1 cellular context compared by ENCODE assay signal in genomic region chr2:208556954-208557601, GRCh38.
TF ChIP-seq lines count a peak whose summit lies in the region.

No MANE protein-coding gene starts in this region.

TF ChIP-seq in K562, 482 proteins besides CTCF, POLR2A, EP300 and RAD21 (continued from another document and continues in another):
- TF ChIP-seq ARID3B (CRISPR knock-in tag; IDR thresholded peaks at IDR 0.05; ENCODE audit: borderline replicate concordance): no peak
- no peak for TF ChIP-seq ZNF232 (CRISPR knock-in tag; IDR thresholded peaks at IDR 0.05)
- TF ChIP-seq KLF1 (tag; IDR thresholded peaks at IDR 0.05): no peak
- TF ChIP-seq MAFK (IDR thresholded peaks at IDR 0.05; ENCODE audit: low read length): no peak
- TF ChIP-seq TARDBP (IDR thresholded peaks at IDR 0.05): no peak
- no peak for TF ChIP-seq NFYB (IDR thresholded peaks at IDR 0.05; ENCODE audit: extremely low read depth, insufficient read length)
- TF ChIP-seq THAP7 (CRISPR knock-in tag; IDR thresholded peaks at IDR 0.05): no peak
- TF ChIP-seq BRCA1 (IDR thresholded peaks at IDR 0.05): no peak
- no peak for TF ChIP-seq BRCA1 (CRISPR knock-in tag; IDR thresholded peaks at IDR 0.05)
- no peak for TF ChIP-seq ZNF277 (CRISPR knock-in tag; IDR thresholded peaks at IDR 0.05; ENCODE audit: borderline replicate concordance)
- no peak for TF ChIP-seq ETV5 (CRISPR knock-in tag; IDR thresholded peaks at IDR 0.05; ENCODE audit: low read depth)
- TF ChIP-seq SAP30 (IDR thresholded peaks at IDR 0.05; ENCODE audit: borderline replicate concordance, insufficient read depth, low read depth, low read length, poor library complexity, severe bottlenecking): no peak
- TF ChIP-seq FOXM1 (IDR thresholded peaks at IDR 0.05; ENCODE audit: low read depth): 0 out of 2 replicates have a peak, but pooled peaks have one; percentile 31
- no peak for TF ChIP-seq FOXM1 (CRISPR knock-in tag; IDR thresholded peaks at IDR 0.05; ENCODE audit: low read depth)
- no peak for TF ChIP-seq PHF20 (IDR thresholded peaks at IDR 0.05; ENCODE audit: partially characterized antibody)
- no peak for TF ChIP-seq NFE2L1 (tag; IDR thresholded peaks at IDR 0.05; ENCODE audit: borderline replicate concordance, low read depth)
- TF ChIP-seq CXXC5 (CRISPR knock-in tag; IDR thresholded peaks at IDR 0.05): no peak
- no peak for TF ChIP-seq ZNF384 (IDR thresholded peaks at IDR 0.05; ENCODE audit: low read depth, low read length)
- TF ChIP-seq TAF15 (IDR thresholded peaks at IDR 0.05; ENCODE audit: low read depth, low read length): no peak
- TF ChIP-seq CHD4 (IDR thresholded peaks at IDR 0.05; ENCODE audit: insufficient read depth, insufficient replicate concordance, low read depth, low read length, poor library complexity, severe bottlenecking): no peak
- no peak for TF ChIP-seq CHD2 (IDR thresholded peaks at IDR 0.05; ENCODE audit: low read depth, low read length)
- TF ChIP-seq DNMT1 (IDR thresholded peaks at IDR 0.05): no peak
- TF ChIP-seq CHD1 (IDR thresholded peaks at IDR 0.05; ENCODE audit: low read length): no peak
- TF ChIP-seq ZBED1 (IDR thresholded peaks at IDR 0.05): no peak
- TF ChIP-seq ZBTB33 (CRISPR knock-in tag; IDR thresholded peaks at IDR 0.05): no peak
- TF ChIP-seq MNT (conservative IDR thresholded peaks at IDR 0.05): no peak
- TF ChIP-seq ZNF24 (IDR thresholded peaks at IDR 0.05): no peak
- no peak for TF ChIP-seq ZNF239 (CRISPR knock-in tag; IDR thresholded peaks at IDR 0.05)
- TF ChIP-seq PHB (CRISPR knock-in tag; IDR thresholded peaks at IDR 0.05): no peak
- TF ChIP-seq CREB5 (CRISPR knock-in tag; IDR thresholded peaks at IDR 0.05): no peak
- TF ChIP-seq ATF3 (IDR thresholded peaks at IDR 0.05): no peak
- no peak for TF ChIP-seq ATF3 (CRISPR knock-in tag; conservative IDR thresholded peaks at IDR 0.05)
- peak; percentile 64 for TF ChIP-seq MEIS2 (IDR thresholded peaks at IDR 0.05; ENCODE audit: partially characterized antibody)
- TF ChIP-seq ZNF431 (CRISPR knock-in tag; IDR thresholded peaks at IDR 0.05): no peak
- TF ChIP-seq RCOR1 (IDR thresholded peaks at IDR 0.05; ENCODE audit: borderline replicate concordance in 1 of 2, low read depth in 2 of 2, low read length in 2 of 2): peak in 1 of 2 experiments; percentile 84; a peak in 2 of 4 replicates
- no peak for TF ChIP-seq RREB1 (CRISPR knock-in tag; IDR thresholded peaks at IDR 0.05)
- TF ChIP-seq BRF1 (IDR thresholded peaks at IDR 0.05; ENCODE audit: borderline replicate concordance, extremely low read depth, insufficient read length): no peak
- TF ChIP-seq MYNN (IDR thresholded peaks at IDR 0.05): peak; percentile 57; the same call in 1 of the 2 replicates
- TF ChIP-seq MYNN (CRISPR knock-in tag; IDR thresholded peaks at IDR 0.05): no peak
- no peak for TF ChIP-seq ZKSCAN3 (CRISPR knock-in tag; IDR thresholded peaks at IDR 0.05)
- no peak for TF ChIP-seq ZNF395 (CRISPR knock-in tag; IDR thresholded peaks at IDR 0.05)
- TF ChIP-seq KDM4B (IDR thresholded peaks at IDR 0.05; ENCODE audit: borderline replicate concordance in 2 of 2, low read depth in 1 of 2): no peak
- no peak for TF ChIP-seq ZNF311 (CRISPR knock-in tag; IDR thresholded peaks at IDR 0.05)
- no peak for TF ChIP-seq TCF15 (CRISPR knock-in tag; IDR thresholded peaks at IDR 0.05)
- peak; percentile 55; the same call in 1 of the 2 replicates for TF ChIP-seq ZNF766 (CRISPR knock-in tag; conservative IDR thresholded peaks at IDR 0.05)
- TF ChIP-seq RNF219 (CRISPR knock-in tag; IDR thresholded peaks at IDR 0.05): no peak
